14 cellular contexts compared by ENCODE assay signal in the genomic region with DNA sequence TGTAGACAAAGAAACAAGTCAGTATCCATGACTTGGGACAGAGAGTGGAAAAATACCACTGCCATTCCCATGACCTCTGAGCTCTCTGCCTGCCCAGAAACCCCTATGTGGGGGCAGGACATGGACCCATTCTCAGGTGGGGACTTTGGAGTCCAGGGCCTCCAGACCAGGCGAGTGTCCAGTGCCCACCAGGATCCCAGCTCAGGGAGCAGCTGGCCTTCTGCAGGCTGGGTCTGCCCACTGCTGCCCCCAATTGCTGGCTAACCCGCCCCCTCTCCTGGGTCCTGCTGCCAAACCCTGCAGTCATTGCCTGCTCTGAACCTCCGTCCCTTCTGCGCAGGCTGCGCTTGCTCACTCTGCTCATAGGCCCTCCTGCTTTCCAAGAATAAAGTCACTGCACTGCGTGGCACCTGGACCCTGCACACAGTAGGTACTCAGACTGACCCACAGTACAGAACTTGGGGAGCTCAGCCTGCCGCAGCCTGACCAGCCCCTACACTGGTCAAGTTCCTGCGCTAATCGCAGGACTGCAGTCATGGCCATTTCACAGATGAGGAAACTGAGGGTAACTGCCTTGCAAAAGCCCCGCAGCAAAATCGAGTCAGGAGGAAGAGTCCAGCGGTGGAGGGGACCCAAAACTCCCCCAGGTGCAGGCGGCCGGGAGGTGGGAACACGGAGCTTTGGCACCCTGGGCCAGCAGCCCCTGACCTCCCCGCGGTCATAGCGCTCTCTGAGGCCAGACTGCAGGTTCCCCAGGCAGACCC. TPM values are rescaled to one million over a fixed set of nuclear protein-coding genes. Genes with fewer than 3 reads are reported as not detected.
DNase-seq lines count a peak whose midpoint lies in the region; ATAC-seq, FAIRE-seq and TF ChIP-seq lines count a peak whose summit lies in the region.
"Had no signal": no experiment of that assay in that cellular context is flagged by ENCODE, and none has a peak within 500 bp of the region (broad histone marks: within the 10 kb centered on the region; RNA-seq: fewer than 3 reads in every experiment).

No MANE protein-coding gene starts in this region.

- H3K27me3 Mint-ChIP-seq in activated naive CD8-positive, alpha-beta T cell treated with anti-CD3 and anti-CD28 coated beads for 36 hours, result peaks cover 66% of the 10 kb centered on the region
- H3K27me3 Mint-ChIP-seq in immature natural killer cell (ENCODE audit: low read depth in 3 of 3), result peaks cover 19 to 33% (median 27%) of the 10 kb centered on the region in 3 donors

- no peak for TF ChIP-seq CTCF in suprapubic skin (IDR thresholded peaks at IDR 0.05)

- ATAC-seq in Right ventricle myocardium inferior (no peak), left cardiac atrium (no peak), HG03025 (IDR thresholded peaks at IDR 0.05; ENCODE audit: low FRiP score, unreplicated experiment) (no peak)
- ATAC-seq: gastrocnemius medialis had no signal

- WGBS in suprapubic skin, result 67% methylated on average over 7 of the region's 18 CpGs

- H3K27ac Mint-ChIP-seq in activated naive CD8-positive, alpha-beta T cell treated with anti-CD3 and anti-CD28 coated beads for 36 hours, result no peak overlapping the region
- H3K27ac Mint-ChIP-seq in immature natural killer cell, result no peak overlapping the region

- intact Hi-C loops in Right ventricle myocardium inferior (cut with DNase I), result no loop called here
- intact Hi-C loops in left cardiac atrium (cut with DNase I), result no loop called here

- peaks cover 8% of the 10 kb centered on the region for H3K36me3 Mint-ChIP-seq in activated naive CD8-positive, alpha-beta T cell treated with anti-CD3 and anti-CD28 coated beads for 36 hours
- H3K36me3 Mint-ChIP-seq in immature natural killer cell, result peaks cover 6 to 15% (median 10%) of the 10 kb centered on the region in 3 donors

- H3K4me3 ChIP-seq in suprapubic skin, result peak overlapping the region; percentile 19

- no peak for TF ChIP-seq POLR2A in suprapubic skin (IDR thresholded peaks at IDR 0.05)

- H3K27me3 ChIP-seq in suprapubic skin, result peaks cover 68% of the 10 kb centered on the region

- peaks cover 21% of the 10 kb centered on the region for H3K4me1 ChIP-seq in suprapubic skin
- H3K4me1 ChIP-seq: gastrocnemius medialis had no signal

- peaks cover 6% of the 10 kb centered on the region for H3K4me1 Mint-ChIP-seq in activated naive CD8-positive, alpha-beta T cell treated with anti-CD3 and anti-CD28 coated beads for 36 hours
- H3K4me1 Mint-ChIP-seq in immature natural killer cell, result peaks cover 9 to 15% of the 10 kb centered on the region in 2 donors

- DNase-seq in Right ventricle myocardium inferior (ENCODE audit: missing footprints) (peak; percentile 45), left cardiac atrium (no peak), immature natural killer cell (no peak), suprapubic skin (ENCODE audit: low spot score in 2 of 2) (no peak), HTR-8/SVneo (ENCODE audit: insufficient read length, low spot score) (no peak), NCI-H146 (lab: John Stamatoyannopoulos, UW) (no peak)
- no peak for DNase-seq in activated naive CD8-positive, alpha-beta T cell treated with anti-CD3 and anti-CD28 coated beads for 36 hours
- DNase-seq: activated naive CD4-positive, alpha-beta T cell; gastrocnemius medialis; kidney glomerular epithelial cell; NCI-H187; NCI-H524; thyroid gland had no signal

- H3K36me3 ChIP-seq in suprapubic skin, result no peaks in the 10 kb centered on the region
- H3K36me3 ChIP-seq: gastrocnemius medialis, thyroid gland had no signal

- H3K9me3 ChIP-seq in suprapubic skin, result no peaks in the 10 kb centered on the region
- H3K9me3 ChIP-seq: thyroid gland had no signal

- H3K4me3 Mint-ChIP-seq in activated naive CD8-positive, alpha-beta T cell treated with anti-CD3 and anti-CD28 coated beads for 36 hours, result peak overlapping the region; percentile 9
- H3K4me3 Mint-ChIP-seq in immature natural killer cell, result peak overlapping the region; percentile 40 to 67 (median 47)

- H3K9me3 Mint-ChIP-seq in activated naive CD8-positive, alpha-beta T cell treated with anti-CD3 and anti-CD28 coated beads for 36 hours, result peaks cover 15% of the 10 kb centered on the region
- H3K9me3 Mint-ChIP-seq in immature natural killer cell, result peaks cover 14 to 18% (median 16%) of the 10 kb centered on the region in 6 donors

- H3K27ac ChIP-seq in suprapubic skin, result no peak overlapping the region
- H3K27ac ChIP-seq: gastrocnemius medialis, thyroid gland had no signal

- FAIRE-seq in HTR-8/SVneo (lab: Jason Lieb, UNC), result no peak

- TF ChIP-seq EP300 in suprapubic skin (IDR thresholded peaks at IDR 0.05), result no peak

RNA-seq across cellular contexts. Expression of a gene that starts 0.8 kb away (rescaled TPM):
- total RNA-seq in Right ventricle myocardium inferior, result 0.32 TPM
- 1 to 10 TPM in 1 of 2 donors, under 1 TPM in 1; 0.58 to 4.0 TPM for total RNA-seq in left cardiac atrium
- not detected for total RNA-seq in activated naive CD8-positive, alpha-beta T cell treated with anti-CD3 and anti-CD28 coated beads for 36 hours
- not detected for polyA plus RNA-seq in immature natural killer cell
- under 1 TPM in 2 of 4 donors, not detected in 2; 0.38 to 0.93 TPM for total RNA-seq in suprapubic skin
- total RNA-seq: gastrocnemius medialis had no signal

RNA-seq across cellular contexts. Expression of a gene that starts 30.7 kb away (rescaled TPM):
- 17.8 TPM for total RNA-seq in Right ventricle myocardium inferior
- total RNA-seq in left cardiac atrium, result 10 to 100 TPM; 16.2 to 22.1 TPM
- total RNA-seq in activated naive CD8-positive, alpha-beta T cell treated with anti-CD3 and anti-CD28 coated beads for 36 hours, result under 1 TPM; 0.44 to 0.91 TPM
- not detected for polyA plus RNA-seq in immature natural killer cell
- 10 to 100 TPM in 3 of 4 donors, 1 to 10 TPM in 1; 9.8 to 17.1 (median 14.0) TPM for total RNA-seq in suprapubic skin
